ENCODE assay signal across 15 cellular contexts in genomic region chr15:62494144-62494543, GRCh38.
"Had no signal": no experiment of that assay in that cellular context is flagged by ENCODE, and none has a peak within 500 bp of the region (broad histone marks: within the 10 kb centered on the region; RNA-seq: fewer than 3 reads in every experiment).

No MANE protein-coding gene starts in this region.

- H3K27ac ChIP-seq: brain microvascular endothelial cell, parathyroid adenoma had no signal

- H3K27me3 ChIP-seq: brain microvascular endothelial cell, esophagus muscularis mucosa had no signal

- H3K4me1 ChIP-seq: parathyroid adenoma had no signal

- H3K4me3 ChIP-seq: esophagus muscularis mucosa, thoracic aorta had no signal

- DNase-seq: activated CD4-positive, alpha-beta T cell treated with anti-CD3 and anti-CD28 coated beads, Interleukin-2, amount 50 U/mL, for 4 hours; activated CD4-positive, CD25-positive, alpha-beta regulatory T cell treated with anti-CD3 and anti-CD28 coated beads, Interleukin-2, amount 50 U/mL, for 72 hours; activated effector memory CD4-positive, alpha-beta T cell treated with anti-CD3 and anti-CD28 coated beads, Interleukin-2, amount 50 U/mL, for 16 hours; activated T-cell treated with anti-CD3 and anti-CD28 coated beads, Interleukin-2, amount 50 U/mL, for 1 hour; amygdala; brain microvascular endothelial cell; dermis blood vessel endothelial cell; foreskin fibroblast; stimulated activated CD4-positive, alpha-beta T cell treated with anti-CD3 and anti-CD28 coated beads, Interleukin-4, amount 100 ng/mL, for 4 hours; stimulated activated naive CD8-positive, alpha-beta T cell treated with anti-CD3 and anti-CD28 coated beads, Interleukin-15, amount 100 ng/mL, for 72 hours; T-helper 2 cell had no signal

- ATAC-seq: activated naive CD4-positive, alpha-beta T cell treated with anti-CD3 and anti-CD28 coated beads, Interleukin-2, amount 50 U/mL, for 72 hours; stimulated activated naive CD8-positive, alpha-beta T cell treated with anti-CD3 and anti-CD28 coated beads, Interleukin-15, amount 100 ng/mL, for 72 hours had no signal

- H3K9me3 ChIP-seq: esophagus muscularis mucosa, thoracic aorta had no signal

- H3K9ac ChIP-seq: parathyroid adenoma had no signal

- H3K36me3 ChIP-seq: brain microvascular endothelial cell, esophagus muscularis mucosa, thoracic aorta had no signal
